In the genomic region with DNA sequence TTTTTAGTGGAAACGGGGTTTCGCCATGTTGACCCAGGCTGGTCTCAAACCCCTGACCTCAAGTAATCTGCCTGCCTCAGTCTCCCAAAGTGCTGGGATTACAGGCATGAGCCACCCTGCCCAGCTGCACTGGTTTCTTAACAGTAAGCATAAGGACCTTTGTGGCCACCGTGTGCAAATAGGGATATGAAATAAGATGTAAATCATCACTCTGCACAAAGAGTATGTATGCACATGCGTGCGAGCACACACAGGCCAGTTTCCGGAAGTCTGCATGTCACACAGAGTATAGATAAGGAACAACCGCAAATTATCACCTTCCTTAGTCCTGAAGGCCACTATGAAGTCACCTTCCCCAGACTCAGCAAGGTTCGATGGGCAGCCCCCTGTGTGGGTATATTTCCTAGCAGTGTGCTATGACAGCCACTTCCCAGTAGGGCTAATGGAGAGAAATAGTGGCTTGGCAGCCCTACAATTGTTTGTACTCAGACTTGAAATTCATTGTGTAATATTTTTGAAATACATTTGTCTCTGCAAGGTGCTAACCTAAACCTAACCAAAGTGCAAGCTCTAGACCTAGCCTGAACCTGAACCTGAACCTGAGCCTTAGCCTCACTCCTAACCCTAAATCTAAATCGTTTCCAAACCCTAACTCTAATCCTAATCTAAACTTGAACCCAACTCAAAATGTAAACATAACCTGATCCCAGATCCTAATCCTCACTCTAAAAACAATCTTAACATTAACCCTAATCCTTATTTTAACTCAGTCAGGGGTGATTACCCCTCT, we compare ENCODE assay signal across 8 cellular contexts. TPM values are rescaled to one million over a fixed set of nuclear protein-coding genes. Genes with fewer than 3 reads are reported as not detected.
DNase-seq lines count a peak whose midpoint lies in the region; ATAC-seq and TF ChIP-seq lines count a peak whose summit lies in the region.

No MANE protein-coding gene starts in this region.

- DNase-seq in GM06990 (ENCODE audit: extremely low read depth, insufficient read length): peak; percentile 76
- peak; percentile 45 for DNase-seq in amniotic epithelial cell (ENCODE audit: low read depth)
- DNase-seq in cardiac septum (ENCODE audit: low spot score): no peak
- no peak for DNase-seq in nucleus accumbens (lab: John Stamatoyannopoulos, UW)

- no peaks in the 10 kb centered on the region for H3K4me1 ChIP-seq in gastroesophageal sphincter

- WGBS in gastroesophageal sphincter (ENCODE audit: low coverage in 1 of 2), 2 donors: 18 to 70% methylated on average over 1 to 7 of the region's 9 CpGs

- H3K27me3 ChIP-seq in GM06990 (replicated peaks; ENCODE audit: control insufficient read depth, insufficient read depth, low read length) (no peaks in the 10 kb centered on the region), gastroesophageal sphincter (peaks cover 17% of the 10 kb centered on the region)

- H3K36me3 ChIP-seq in GM06990 (ENCODE audit: control insufficient read depth, insufficient read depth, low read length): no peaks in the 10 kb centered on the region
- H3K36me3 ChIP-seq in gastroesophageal sphincter: no peaks in the 10 kb centered on the region

- no peaks in the 10 kb centered on the region for H3K9me3 ChIP-seq in gastroesophageal sphincter

- intact Hi-C loops in cardiac septum (cut with DNase I): no loop called here

- no peak for TF ChIP-seq CTCF in GM06990 (IDR thresholded peaks at IDR 0.05; ENCODE audit: insufficient read depth, low read length, poor library complexity, severe bottlenecking)
- TF ChIP-seq CTCF in gastroesophageal sphincter (IDR thresholded peaks at IDR 0.05): peak in 1 of 4 experiments; percentile 6

- H3K4me3 ChIP-seq in GM06990 (replicated peaks; ENCODE audit: low read depth, low read length) (no peak overlapping the region), gastroesophageal sphincter (no peak overlapping the region)

- no peak for TF ChIP-seq POLR2A in gastroesophageal sphincter (IDR thresholded peaks at IDR 0.05)

- peak; percentile 80 for ATAC-seq in GM19397 (IDR thresholded peaks at IDR 0.05; ENCODE audit: unreplicated experiment)
- peak; percentile 66 for ATAC-seq in HG03439 (IDR thresholded peaks at IDR 0.05; ENCODE audit: unreplicated experiment)
- ATAC-seq in gastroesophageal sphincter: no peak
- ATAC-seq in GM21515 (IDR thresholded peaks at IDR 0.05; ENCODE audit: unreplicated experiment): no peak

- no peak overlapping the region for H3K27ac ChIP-seq in gastroesophageal sphincter

- no peak for TF ChIP-seq EP300 in gastroesophageal sphincter (IDR thresholded peaks at IDR 0.05)

RNA-seq across cellular contexts. Expression of gene SKAP1, which starts 48.4 kb away (rescaled TPM):
- total RNA-seq in gastroesophageal sphincter (10 to 100 TPM in 1 of 4 donors, 1 to 10 TPM in 2, not detected in 1; 1.1 to 12.1 (median 1.8) TPM), cardiac septum (not detected)

RNA-seq across cellular contexts. Expression of gene HOXB1, which starts 52.4 kb away (rescaled TPM):
- total RNA-seq in gastroesophageal sphincter: not detected
- not detected for total RNA-seq in cardiac septum

Comparison
In these comparisons a context has a peak if more than half of its experiments do, and no peak if none do; other contexts are left out.
1. DNase-seq: peak in GM06990 (single experiment) and amniotic epithelial cell (single experiment); none in cardiac septum (single experiment) and nucleus accumbens (0 of 56).
2. ATAC-seq: peak in GM19397 (single experiment) and HG03439 (single experiment); none in gastroesophageal sphincter (single experiment) and GM21515 (single experiment).